ENCODE assay signal across 30 cellular contexts in genomic region chr9:135447126-135447525, GRCh38.
"Had no signal": no experiment of that assay in that cellular context is flagged by ENCODE, and none has a peak within 500 bp of the region (broad histone marks: within the 10 kb centered on the region; RNA-seq: fewer than 3 reads in every experiment).

No MANE protein-coding gene starts in this region.

- H3K36me3 ChIP-seq: esophagus squamous epithelium, gastroesophageal sphincter, heart right ventricle, WERI-Rb-1 had no signal

- H3K4me2 ChIP-seq: hepatocyte had no signal

- H3K4me1 ChIP-seq: body of pancreas, gastroesophageal sphincter had no signal

- H3K4me3 ChIP-seq: body of pancreas, esophagus squamous epithelium, gastroesophageal sphincter, heart right ventricle, hepatocyte had no signal

- DNase-seq: activated B cell treated with CpG ODN at 0.5 μM for 24 hours; activated CD4-positive, alpha-beta T cell treated with anti-CD3 and anti-CD28 coated beads for 48 hours; activated CD4-positive, alpha-beta T cell treated with anti-CD3 and anti-CD28 coated beads, Interleukin-2, amount 50 U/mL, for 1 hour; activated CD4-positive, alpha-beta T cell treated with anti-CD3 and anti-CD28 coated beads, Interleukin-2, amount 50 U/mL, for 48 hours; activated CD8-positive, alpha-beta memory T cell treated with anti-CD3 and anti-CD28 coated beads for 24 hours; activated CD8-positive, alpha-beta T cell treated with anti-CD3 and anti-CD28 coated beads for 36 hours; activated effector memory CD4-positive, alpha-beta T cell treated with Interleukin-2 at 50 U/mL for 16 hours; activated gamma-delta T cell treated with Interleukin-2 at 50 U/mL for 16 hours; activated naive CD4-positive, alpha-beta T cell treated with anti-CD3 and anti-CD28 coated beads, Interleukin-2, amount 50 U/mL, for 16 hours; activated naive CD4-positive, alpha-beta T cell treated with Interleukin-2 at 50 U/mL for 16 hours; activated T-cell treated with anti-CD3 and anti-CD28 coated beads, Interleukin-2, amount 50 U/mL, for 4 hours; amygdala; body of pancreas; caudate nucleus; cortex of kidney; dermis blood vessel endothelial cell; effector CD8-positive, alpha-beta T cell; esophagus squamous epithelium; foreskin melanocyte; heart right ventricle; T1000; WERI-Rb-1 had no signal

- H2AFZ ChIP-seq: hepatocyte had no signal

- ATAC-seq: activated CD4-positive, CD25-positive, alpha-beta regulatory T cell treated with anti-CD3 and anti-CD28 coated beads, Interleukin-2, amount 50 U/mL, for 24 hours; activated CD8-positive, alpha-beta T cell treated with anti-CD3 and anti-CD28 coated beads for 36 hours; activated T-cell treated with anti-CD3 and anti-CD28 coated beads, Interleukin-2, amount 50 U/mL, for 4 hours; activated T-helper 17 cell treated with anti-CD3 and anti-CD28 coated beads, Interleukin-2, amount 50 U/mL, for 72 hours; body of pancreas; gastroesophageal sphincter; heart right ventricle had no signal

- H3K9me3 ChIP-seq: body of pancreas, esophagus squamous epithelium, gastroesophageal sphincter, heart right ventricle had no signal

- H3K27ac ChIP-seq: body of pancreas, epithelial cell of prostate, esophagus squamous epithelium, gastroesophageal sphincter, heart right ventricle, hepatocyte, WERI-Rb-1 had no signal

- H3K27me3 ChIP-seq: body of pancreas, hepatocyte had no signal

- H3K79me2 ChIP-seq: hepatocyte had no signal

- FAIRE-seq: colon, endometrium, endothelial cell of umbilical vein had no signal
